8 cellular contexts compared by ENCODE assay signal in the genomic region with DNA sequence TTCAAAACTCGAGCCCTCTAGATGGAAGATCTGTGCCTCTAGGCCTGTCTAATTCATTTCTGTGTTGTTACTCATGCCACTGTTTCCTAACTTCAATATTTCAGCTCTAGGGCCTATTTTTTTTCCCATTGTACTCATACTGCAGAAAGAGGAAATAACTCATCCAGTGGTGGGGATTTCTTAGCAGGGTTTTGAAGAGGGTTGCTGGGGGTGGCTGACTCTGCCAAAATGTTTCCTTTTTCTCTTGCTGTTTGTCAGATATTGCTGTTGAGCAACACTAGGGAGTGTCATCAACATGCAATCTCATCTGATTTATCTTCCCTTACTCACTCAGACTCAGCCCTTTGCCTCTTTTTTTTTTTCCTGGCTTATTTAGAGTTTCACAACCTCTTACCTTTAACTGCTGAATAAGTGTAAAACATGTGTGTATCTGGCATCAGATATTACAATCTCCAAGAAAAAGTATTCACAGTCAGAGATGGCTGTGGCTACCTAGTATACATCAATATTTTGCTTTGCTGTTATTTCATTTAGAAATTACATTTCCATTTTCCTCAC.
A peak's percentile ranks its signal among the peaks of the same experiment; 100 is the strongest.
DNase-seq lines count a peak whose midpoint lies in the region; ATAC-seq and TF ChIP-seq lines count a peak whose summit lies in the region.

No MANE protein-coding gene starts in this region.

- H3K4me3 ChIP-seq in prostate gland = no peak overlapping the region

- H3K27ac ChIP-seq in prostate gland = no peak overlapping the region

- DNase-seq in C1 segment of cervical spinal cord (lab: John Stamatoyannopoulos, UW) (peak in 8 of 14 donors; percentile 0 to 36 (median 16)), HT1080 (ENCODE audit: low read depth) (peak; percentile 100), fibroblast of gingiva (ENCODE audit: low read depth) (peak; percentile 99), prostate gland (ENCODE audit: low spot score) (peak; percentile 18), NCI-H510A (lab: John Stamatoyannopoulos, UW) (no peak), NCI-H345 treated with DMSO at 0.1 percent for 48 hours (lab: John Stamatoyannopoulos, UW; ENCODE audit: unreplicated experiment) (no peak)
- DNase-seq in activated CD4-positive, alpha-beta T cell treated with anti-CD3 and anti-CD28 coated beads, Interleukin-2, amount 50 U/mL, for 24 hours (ENCODE audit: low read depth in 1 of 2, low spot score in 1 of 2) = peak; percentile 28 to 59

- WGBS in prostate gland = 63% methylated on average over 1 of the region's 1 CpG

- no peak for TF ChIP-seq CTCF in prostate gland (IDR thresholded peaks at IDR 0.05)

- H3K9me3 ChIP-seq in prostate gland = no peaks in the 10 kb centered on the region

- TF ChIP-seq POLR2A in prostate gland (IDR thresholded peaks at IDR 0.05) = no peak

- no peaks in the 10 kb centered on the region for H3K36me3 ChIP-seq in prostate gland

- no peak for ATAC-seq in GM21825 (IDR thresholded peaks at IDR 0.05; ENCODE audit: unreplicated experiment)

- no peaks in the 10 kb centered on the region for H3K27me3 ChIP-seq in prostate gland (replicated peaks; ENCODE audit: insufficient read depth)

- intact Hi-C loops in prostate gland (cut with DNase I) = no loop called here

- no peaks in the 10 kb centered on the region for H3K4me1 ChIP-seq in prostate gland (replicated peaks)

Comparison
In these comparisons a context has a peak if more than half of its experiments do, and no peak if none do; other contexts are left out.
1. DNase-seq: peak in C1 segment of cervical spinal cord (8 of 14), HT1080 (single experiment), activated CD4-positive, alpha-beta T cell treated with anti-CD3 and anti-CD28 coated beads, Interleukin-2, amount 50 U/mL, for 24 hours (2 of 2), fibroblast of gingiva (single experiment) and prostate gland (single experiment); none in NCI-H510A (single experiment) and NCI-H345 treated with DMSO at 0.1 percent for 48 hours (single experiment).